Comparison of ENCODE assay signal across 11 cellular contexts in genomic region chr2:60535392-60536312, GRCh38.
DNase-seq lines count a peak whose midpoint lies in the region; ATAC-seq lines count a peak whose summit lies in the region.
"Had no signal": no experiment of that assay in that cellular context is flagged by ENCODE, and none has a peak within 500 bp of the region (broad histone marks: within the 10 kb centered on the region; RNA-seq: fewer than 3 reads in every experiment).

No MANE protein-coding gene starts in this region.

- H3K9me3 ChIP-seq in muscle layer of colon (ENCODE audit: low read length), result no peaks in the 10 kb centered on the region
- H3K9me3 ChIP-seq: SJCRH30 had no signal

- peaks cover 72% of the 10 kb centered on the region for H3K4me1 ChIP-seq in muscle layer of colon (ENCODE audit: insufficient read depth, low read length)

- H3K9ac ChIP-seq in muscle layer of colon (ENCODE audit: low read length), result no peak overlapping the region

- intact Hi-C loops in head of caudate nucleus (cut with DNase I), result no loop called here

- no peaks in the 10 kb centered on the region for H3K27me3 ChIP-seq in muscle layer of colon (ENCODE audit: control insufficient read depth in 1 of 2, insufficient read depth in 2 of 2, low read length in 2 of 2)
- H3K27me3 ChIP-seq: SJCRH30 had no signal

- peaks cover 4% of the 10 kb centered on the region for H3K36me3 ChIP-seq in muscle layer of colon (ENCODE audit: insufficient read depth, low read length)

- H3K4me3 ChIP-seq in muscle layer of colon (ENCODE audit: low read depth in 1 of 2, low read length in 2 of 2), result peak overlapping the region in 1 of 2 donors; percentile 4
- H3K4me3 ChIP-seq: SJCRH30 had no signal

- H3K27ac ChIP-seq in muscle layer of colon (ENCODE audit: low read depth, low read length), result peak overlapping the region; percentile 3
- H3K27ac ChIP-seq: SJCRH30 had no signal

- DNase-seq in activated CD4-positive, alpha-beta T cell treated with anti-CD3 and anti-CD28 coated beads, Interleukin-2, amount 50 U/mL, for 4 hours, result no peak
- no peak for DNase-seq in SHP77 (lab: John Stamatoyannopoulos, UW)
- DNase-seq in head of caudate nucleus, result no peak
- DNase-seq in activated CD4-positive, CD25-positive, alpha-beta regulatory T cell (lab: John Stamatoyannopoulos, UW), result no peak
- DNase-seq: NCI-H2081 treated with DMSO at 0.1 percent for 48 hours; SJCRH30; stimulated activated CD4-positive, alpha-beta T cell treated with anti-CD3 and anti-CD28 coated beads, Interleukin-4, amount 100 ng/mL, for 4 hours had no signal

- ATAC-seq in GM18868 (IDR thresholded peaks at IDR 0.05; ENCODE audit: unreplicated experiment) (peak; percentile 83), GM21723 (IDR thresholded peaks at IDR 0.05; ENCODE audit: unreplicated experiment) (peak; percentile 74), HG03342 (IDR thresholded peaks at IDR 0.05; ENCODE audit: unreplicated experiment) (peak; percentile 78)
